In genomic region chr17:74782571-74782970, GRCh38 we compare ENCODE assay signal across 18 cellular contexts. TPM values are rescaled to one million over a fixed set of nuclear protein-coding genes. Genes with fewer than 3 reads are reported as not detected.
"Had no signal": no experiment of that assay in that cellular context is flagged by ENCODE, and none has a peak within 500 bp of the region (broad histone marks: within the 10 kb centered on the region; RNA-seq: fewer than 3 reads in every experiment).

No MANE protein-coding gene starts in this region.

- FAIRE-seq: colon had no signal

- H3K27me3 Mint-ChIP-seq: activated CD4-positive, alpha-beta T cell treated with anti-CD3 and anti-CD28 coated beads, Interleukin-2, amount 10 ng/mL, durations not matched to agents 7 days and 5 days had no signal

- H3K9me3 ChIP-seq: esophagus squamous epithelium, right atrium auricular region, SK-N-SH, suprapubic skin, upper lobe of left lung had no signal

- H3K4me3 Mint-ChIP-seq: activated CD4-positive, alpha-beta T cell treated with anti-CD3 and anti-CD28 coated beads, Interleukin-2, amount 10 ng/mL, durations not matched to agents 7 days and 5 days; nephron had no signal

- H3K4me2 ChIP-seq: SK-N-SH had no signal

- H3K36me3 ChIP-seq: cardiac muscle cell, right atrium auricular region had no signal

- H3K27ac Mint-ChIP-seq: activated CD4-positive, alpha-beta T cell treated with anti-CD3 and anti-CD28 coated beads, Interleukin-2, amount 10 ng/mL, durations not matched to agents 7 days and 5 days; nephron had no signal

- ATAC-seq: left ventricle myocardium superior had no signal

- H3K9ac ChIP-seq: SK-N-SH had no signal

- DNase-seq: activated CD4-positive, alpha-beta T cell treated with anti-CD3 and anti-CD28 coated beads, Interleukin-2, amount 10 ng/mL, durations not matched to agents 7 days and 5 days; activated CD4-positive, CD25-positive, alpha-beta regulatory T cell; activated gamma-delta T cell treated with Interleukin-2 at 50 U/mL for 16 hours; esophagus squamous epithelium; glutamatergic neuron; left ventricle myocardium superior; mesenchymal stem cell; SK-N-SH; stimulated activated CD4-positive, alpha-beta T cell treated with anti-CD3 and anti-CD28 coated beads, Interleukin-2, amount 100 ng/mL, for 48 hours; stimulated activated naive CD4-positive, alpha-beta T cell; upper lobe of left lung had no signal

- H3K27ac ChIP-seq: cardiac muscle cell, esophagus squamous epithelium, right atrium auricular region, suprapubic skin, upper lobe of left lung had no signal

- H3K4me3 ChIP-seq: cardiac muscle cell, esophagus squamous epithelium, right atrium auricular region, suprapubic skin, upper lobe of left lung had no signal

- H3K27me3 ChIP-seq: cardiac muscle cell, esophagus squamous epithelium, right atrium auricular region, suprapubic skin, upper lobe of left lung had no signal

- H3K9me3 Mint-ChIP-seq: activated CD4-positive, alpha-beta T cell treated with anti-CD3 and anti-CD28 coated beads, Interleukin-2, amount 10 ng/mL, durations not matched to agents 7 days and 5 days; nephron had no signal

RNA-seq across cellular contexts. Expression of gene RAB37, which starts 45.5 kb away (rescaled TPM):
- total RNA-seq: fibroblast of villous mesenchyme, kidney epithelial cell had no signal
